8 cellular contexts compared by ENCODE assay signal in genomic region chr18:48975817-48976649, GRCh38. TPM values are rescaled to one million over a fixed set of nuclear protein-coding genes. Genes with fewer than 3 reads are reported as not detected.
DNase-seq lines count a peak whose midpoint lies in the region; ATAC-seq, FAIRE-seq and TF ChIP-seq lines count a peak whose summit lies in the region.

No MANE protein-coding gene starts in this region.

- H3K4me2 ChIP-seq in A549, result peak overlapping the region; percentile 94

- WGBS in A549 (ENCODE audit: missing lambda C conversion rate), result 84% methylated on average over 11 of the region's 119 CpGs

- TF ChIP-seq POLR2A in A549 (IDR thresholded peaks at IDR 0.05; ENCODE audit: low read length), result no peak; the same call in 1 of the 2 replicates

- no peak for TF ChIP-seq RAD21 in A549 (conservative IDR thresholded peaks at IDR 0.05 in 1 of 2, IDR thresholded peaks at IDR 0.05 in 1 of 2)

- DNase-seq in A549 (ENCODE audit: low read depth in 1 of 2, low spot score in 1 of 2) (peak; percentile 62 to 71), Panc1 (ENCODE audit: low read depth, low spot score) (no peak), activated gamma-delta T cell treated with Interleukin-2 at 50 U/mL for 16 hours (peak; percentile 39), cardiac muscle cell (ENCODE audit: low read depth in 1 of 2, low spot score in 1 of 2) (peak; percentile 75 to 90), putamen (ENCODE audit: low spot score) (peak; percentile 34), ecto neural progenitor cell (ENCODE audit: low spot score) (no peak)

- BruUV-seq in Panc1 (replicated peaks; lab: Mats Ljungman, UMichigan), result no TSS peak

- peaks cover 26% of the 10 kb centered on the region for H3K4me1 ChIP-seq in A549
- H3K4me1 ChIP-seq in Panc1 (ENCODE audit: control insufficient read depth, insufficient read depth, low read length), result no peaks in the 10 kb centered on the region; the same call in none of the 2 replicates
- peaks cover 21% of the 10 kb centered on the region for H3K4me1 ChIP-seq in cardiac muscle cell (ENCODE audit: low read depth)

- H3K27ac ChIP-seq in A549, result peak overlapping the region; percentile 96 to 99
- peak overlapping the region; percentile 54 for H3K27ac ChIP-seq in Panc1 (ENCODE audit: low read length)
- peak overlapping the region; percentile 95 for H3K27ac ChIP-seq in cardiac muscle cell

- FAIRE-seq in A549 (lab: Jason Lieb, UNC), result no peak

- H3K27me3 ChIP-seq in Panc1 (ENCODE audit: control insufficient read depth, insufficient read depth, low read length) (no peaks in the 10 kb centered on the region), cardiac muscle cell (no peaks in the 10 kb centered on the region)

- H3K9me3 ChIP-seq in A549, result no peaks in the 10 kb centered on the region
- H3K9me3 ChIP-seq in Panc1 (ENCODE audit: control insufficient read depth, insufficient read depth, low read depth, low read length), result no peaks in the 10 kb centered on the region
- H3K9me3 ChIP-seq in cardiac muscle cell (ENCODE audit: low read depth), result no peaks in the 10 kb centered on the region

- ATAC-seq in A549 (peak; percentile 74 to 82), GM18861 (IDR thresholded peaks at IDR 0.05; ENCODE audit: unreplicated experiment) (peak; percentile 56), HG03135 (IDR thresholded peaks at IDR 0.05; ENCODE audit: unreplicated experiment) (peak; percentile 57), Panc1 (peak; percentile 87)

- H3K4me3 ChIP-seq in A549, result peak overlapping the region; percentile 71
- H3K4me3 ChIP-seq in Panc1 (ENCODE audit: low read depth in 2 of 2, low read length in 2 of 2), result peak overlapping the region; percentile 50 to 55
- peak overlapping the region; percentile 57 for H3K4me3 ChIP-seq in cardiac muscle cell

- H3K36me3 ChIP-seq in Panc1 (ENCODE audit: control insufficient read depth, insufficient read depth, low read length) (no peaks in the 10 kb centered on the region), cardiac muscle cell (no peaks in the 10 kb centered on the region)

- no peak; a peak in 1 of 5 replicates for TF ChIP-seq EP300 in A549 (IDR thresholded peaks at IDR 0.05)

- TF ChIP-seq CTCF in A549 (IDR thresholded peaks at IDR 0.05) (no peak), Panc1 (IDR thresholded peaks at IDR 0.05) (no peak), cardiac muscle cell (IDR thresholded peaks at IDR 0.05; ENCODE audit: low read depth, low read length) (no peak)

- in situ Hi-C loops in Panc1 (cut with HindIII; ENCODE audit: low pct_unique_long_range_greater_than_20kb, low sequenced_read_pairs), result no loop called here

- POLR2A ChIA-PET in A549 (lab: Yijun Ruan, JAX), result interaction anchor here (1.2 to 1.3 kb wide), 2 partner anchors 22 to 24 kb away, joined by 4 to 7 read pairs; no protein-coding TSS in a partner anchor
- POLR2A ChIA-PET in Panc1 (lab: Charles Lee), result no interaction called here

- intact Hi-C loops in Panc1 (cut with micrococcal nuclease; ENCODE audit: unreplicated experiment), result no loop called here

- CTCF ChIA-PET in A549 (lab: Yijun Ruan, JAX) (interaction anchor here (1.0 kb wide), 1 partner anchor 23 kb away, joined by 3 read pairs; no protein-coding TSS in a partner anchor), Panc1 (lab: Charles Lee) (no interaction called here)

TF ChIP-seq in A549, 52 proteins besides CTCF, POLR2A, EP300 and RAD21:
- TF ChIP-seq JUN (IDR thresholded peaks at IDR 0.05) (peak in 1 of 2 experiments; percentile 69; a peak in 2 of 5 replicates), MAX (IDR thresholded peaks at IDR 0.05) (0 out of 2 replicates have a peak, but pooled peaks have one; percentile 18), HES2 (IDR thresholded peaks at IDR 0.05) (no peak)

RNA-seq across cellular contexts. Expression of gene SMAD7, which starts 25.3 kb away (rescaled TPM):
- polyA plus RNA-seq in A549 (2011; rRNA removed), result 18.9 and 19.9 TPM in 2 replicates
- 38.2 and 48.5 TPM in 2 replicates for polyA plus RNA-seq in A549 (2012; cell fraction: cytosol; rRNA removed)
- 76.0 and 84.4 TPM in 2 replicates for polyA plus RNA-seq in A549 (2012; cell fraction: nucleus; rRNA removed)
- polyA plus RNA-seq in A549 (2017; fragmentation: RNase III; extraction: RNeasy Plus Mini Kit Qiagen cat#74134 plus additional on column Dnase treatment), result 26.9 to 29.1 TPM (median 29.0 TPM) in 3 replicates
- polyA minus RNA-seq in A549 (2011; rRNA and poly(A)+ RNA removed), result 51.4 and 52.2 TPM in 2 replicates
- 21.3 TPM for total RNA-seq in Panc1 (2021; ENCODE audit: unreplicated experiment)
- polyA plus RNA-seq in Panc1 (2012; ENCODE audit: insufficient read length), result 14.5 TPM
- total RNA-seq in cardiac muscle cell, result 93.1 and 129 TPM in 2 replicates
- polyA plus RNA-seq in cardiac muscle cell, result 60.1 and 80.8 TPM in 2 replicates

Comparison
In these comparisons a context has a peak if more than half of its experiments do, and no peak if none do; other contexts are left out.
1. DNase-seq: peak in A549 (2 of 2), activated gamma-delta T cell treated with Interleukin-2 at 50 U/mL for 16 hours (single experiment), cardiac muscle cell (2 of 2) and putamen (single experiment); none in Panc1 (single experiment) and ecto neural progenitor cell (single experiment).
2. Peak in every context shown above with its lines, with median percentiles within 50 percentile points of each other: ATAC-seq, H3K27ac ChIP-seq and H3K4me3 ChIP-seq.